ENCODE assay signal across 23 cellular contexts in genomic region chr14:63707216-63707615, GRCh38.
"Had no signal": no experiment of that assay in that cellular context is flagged by ENCODE, and none has a peak within 500 bp of the region (broad histone marks: within the 10 kb centered on the region; RNA-seq: fewer than 3 reads in every experiment).

No MANE protein-coding gene starts in this region.

- H3K27me3 Mint-ChIP-seq: activated CD4-positive, alpha-beta memory T cell treated with anti-CD3 and anti-CD28 coated beads, Interleukin-2, amount 10 ng/mL, durations not matched to agents 7 days and 5 days; activated CD4-positive, alpha-beta T cell treated with anti-CD3 and anti-CD28 coated beads for 36 hours; activated naive CD8-positive, alpha-beta T cell; activated T-helper 17 cell treated with anti-CD3 and anti-CD28 coated beads, Interleukin-2, amount 50 U/mL, for 72 hours had no signal

- H3K36me3 ChIP-seq: brain microvascular endothelial cell had no signal

- FAIRE-seq: RCC 7860, TTC549 had no signal

- DNase-seq: activated CD4-positive, alpha-beta memory T cell treated with anti-CD3 and anti-CD28 coated beads, Interleukin-2, amount 10 ng/mL, durations not matched to agents 7 days and 5 days; activated CD4-positive, alpha-beta T cell treated with anti-CD3 and anti-CD28 coated beads for 36 hours; activated CD4-positive, alpha-beta T cell treated with anti-CD3 and anti-CD28 coated beads, Interleukin-2, amount 50 U/mL, for 1 hour; activated gamma-delta T cell; activated naive CD4-positive, alpha-beta T cell treated with anti-CD3 and anti-CD28 coated beads for 36 hours; activated T-cell treated with anti-CD3 and anti-CD28 coated beads for 4 hours; activated T-cell treated with anti-CD3 and anti-CD28 coated beads, Interleukin-2, amount 50 U/mL, for 48 hours; brain microvascular endothelial cell; Kasumi-1; NCI-H1105 treated with DMSO at 0.1 percent for 48 hours; NCI-H1436 treated with DMSO at 0.1 percent for 48 hours; NCI-H187; NCI-H2081; NCI-H446; NCI-H524; PC-3; SIG-M5; T-helper 2 cell; T1000 had no signal

- H3K27ac ChIP-seq: brain microvascular endothelial cell had no signal

- H3K9me3 Mint-ChIP-seq: activated CD4-positive, alpha-beta memory T cell treated with anti-CD3 and anti-CD28 coated beads, Interleukin-2, amount 10 ng/mL, durations not matched to agents 7 days and 5 days; activated naive CD4-positive, alpha-beta T cell treated with anti-CD3 and anti-CD28 coated beads for 36 hours; activated T-helper 17 cell treated with anti-CD3 and anti-CD28 coated beads, Interleukin-2, amount 50 U/mL, for 72 hours had no signal

- H3K27ac Mint-ChIP-seq: activated CD4-positive, alpha-beta memory T cell treated with anti-CD3 and anti-CD28 coated beads, Interleukin-2, amount 10 ng/mL, durations not matched to agents 7 days and 5 days; activated CD4-positive, alpha-beta T cell treated with anti-CD3 and anti-CD28 coated beads for 36 hours; activated naive CD4-positive, alpha-beta T cell treated with anti-CD3 and anti-CD28 coated beads for 36 hours; activated naive CD8-positive, alpha-beta T cell; activated T-helper 17 cell treated with anti-CD3 and anti-CD28 coated beads, Interleukin-2, amount 50 U/mL, for 72 hours had no signal

- ATAC-seq: activated CD4-positive, alpha-beta T cell treated with anti-CD3 and anti-CD28 coated beads for 36 hours; activated T-helper 17 cell treated with anti-CD3 and anti-CD28 coated beads, Interleukin-2, amount 50 U/mL, for 72 hours; PC-3 had no signal

- H3K27me3 ChIP-seq: brain microvascular endothelial cell had no signal

- H3K4me3 Mint-ChIP-seq: activated CD4-positive, alpha-beta memory T cell treated with anti-CD3 and anti-CD28 coated beads, Interleukin-2, amount 10 ng/mL, durations not matched to agents 7 days and 5 days; activated CD4-positive, alpha-beta T cell treated with anti-CD3 and anti-CD28 coated beads for 36 hours; activated naive CD4-positive, alpha-beta T cell treated with anti-CD3 and anti-CD28 coated beads for 36 hours; activated naive CD8-positive, alpha-beta T cell; activated T-helper 17 cell treated with anti-CD3 and anti-CD28 coated beads, Interleukin-2, amount 50 U/mL, for 72 hours had no signal
